In the genomic region with DNA sequence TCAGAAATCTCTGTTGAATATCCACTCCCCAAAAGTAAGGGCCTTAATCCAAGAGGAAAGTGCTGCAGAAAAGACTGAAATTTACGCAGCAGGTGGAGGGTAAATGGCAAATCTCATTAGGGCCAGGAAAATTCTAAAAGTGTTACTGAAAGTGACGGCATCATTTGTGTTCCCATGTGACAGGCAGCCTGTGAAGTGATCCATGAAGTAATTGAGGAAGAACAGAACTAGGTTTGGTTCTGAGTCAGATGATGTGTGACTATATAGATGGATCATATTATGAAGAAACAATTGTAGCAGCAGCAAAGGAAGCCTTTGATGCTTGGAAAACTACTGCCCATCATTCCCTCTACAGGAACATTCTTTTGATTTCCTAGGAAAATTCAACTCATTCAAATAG, we compare ENCODE assay signal across 20 cellular contexts.
DNase-seq lines count a peak whose midpoint lies in the region; ATAC-seq, FAIRE-seq and TF ChIP-seq lines count a peak whose summit lies in the region.
"Had no signal": no experiment of that assay in that cellular context is flagged by ENCODE, and none has a peak within 500 bp of the region (broad histone marks: within the 10 kb centered on the region; RNA-seq: fewer than 3 reads in every experiment).

No MANE protein-coding gene starts in this region.

- H3K27me3 Mint-ChIP-seq in CD4-positive, alpha-beta T cell: peaks cover 12% of the 10 kb centered on the region

- DNase-seq in GM23248: peak; percentile 4
- DNase-seq in GM12878 (ENCODE audit: low read depth, low spot score): peak; percentile 21
- peak; percentile 56 for DNase-seq in kidney epithelial cell (ENCODE audit: low read depth)
- no peak for DNase-seq in urothelium cell line (ENCODE audit: low spot score)
- DNase-seq in posterior vena cava (ENCODE audit: low spot score): no peak
- DNase-seq in adrenal gland: no peak
- DNase-seq in CD4-positive, alpha-beta T cell: no peak
- DNase-seq: AML-193; DMS153; HFFc6; KG1; MV-4-11; NCI-H1694 treated with DMSO at 0.1 percent for 48 hours; NCI-H748 treated with DMSO at 0.1 percent for 48 hours; NK-92 treated with Interleukin-12 subunit alpha and Interleukin-12 subunit beta, amount 100 ng/mL, for 24 hours; OCI-M1; SIG-M5 had no signal

- in situ Hi-C loops in GM23248 (cut with MboI) (loop anchor here (25.0 kb wide), 1 partner anchor 564 kb away; no protein-coding TSS in a partner anchor), GM12878 (cut with MboI) (no loop called here)

- ATAC-seq in GM12878: peak; percentile 76
- no peak for ATAC-seq in CD4-positive, alpha-beta T cell (ENCODE audit: poor library complexity)

- H3K4me3 ChIP-seq in GM23248: no peak overlapping the region
- H3K4me3 ChIP-seq in GM12878: no peak overlapping the region
- H3K4me3 ChIP-seq in kidney epithelial cell (ENCODE audit: low read depth, low read length): no peak overlapping the region
- H3K4me3 ChIP-seq in adrenal gland: no peak overlapping the region

- SMC1A ChIA-PET in GM12878 (lab: Charles Lee; ENCODE audit: uncharacterized antibody, unreplicated experiment): interaction anchor here (0.8 to 1.1 kb wide), 2 partner anchors 79 to 144 kb away, joined by 3 read pairs; no protein-coding TSS in a partner anchor

- H4K20me1 ChIP-seq in GM23248 (ENCODE audit: insufficient read depth) (no peaks in the 10 kb centered on the region), GM12878 (ENCODE audit: control insufficient read depth, insufficient read depth) (no peaks in the 10 kb centered on the region)

- CTCF ChIA-PET in GM12878 (lab: Yijun Ruan, JAX): interaction anchor here (0.6 to 1.6 kb wide), 2 partner anchors 122 to 144 kb away, joined by 3 to 5 read pairs; no protein-coding TSS in a partner anchor
- CTCF ChIA-PET in CD4-positive, alpha-beta T cell (lab: Charles Lee): no interaction called here

- H3K9ac ChIP-seq in GM23248 (no peak overlapping the region), GM12878 (ENCODE audit: control insufficient read depth, insufficient read depth, low read length) (no peak overlapping the region)

- no TSS peak for BruUV-seq in GM12878 (replicated peaks; lab: Mats Ljungman, UMichigan)

- H3K27ac ChIP-seq in GM23248 (no peak overlapping the region), GM12878 (ENCODE audit: control insufficient read depth, insufficient read depth) (no peak overlapping the region), adrenal gland (no peak overlapping the region)
- no peak overlapping the region for H3K27ac ChIP-seq in CD4-positive, alpha-beta T cell (ENCODE audit: low read depth, low read length)
- H3K27ac ChIP-seq: C4-2B, RWPE1 had no signal

- intact Hi-C loops in GM12878 (cut with micrococcal nuclease; ENCODE audit: unreplicated experiment): no loop called here
- intact Hi-C loops in posterior vena cava (cut with DNase I): no loop called here
- intact Hi-C loops in adrenal gland (cut with DNase I): no loop called here
- intact Hi-C loops in CD4-positive, alpha-beta T cell (cut with DNase I, micrococcal nuclease): no loop called here

- no peak overlapping the region for H3K4me2 ChIP-seq in GM23248 (ENCODE audit: unreplicated experiment)
- no peak overlapping the region for H3K4me2 ChIP-seq in GM12878 (ENCODE audit: control insufficient read depth, insufficient read depth)

- H3K36me3 ChIP-seq in GM23248 (ENCODE audit: low read depth) (no peaks in the 10 kb centered on the region), GM12878 (ENCODE audit: control insufficient read depth in 2 of 2, insufficient read depth in 2 of 2, low read length in 1 of 2) (no peaks in the 10 kb centered on the region), kidney epithelial cell (ENCODE audit: control insufficient read depth, insufficient read depth, low read length) (no peaks in the 10 kb centered on the region), adrenal gland (replicated peaks in 1 of 2) (no peaks in the 10 kb centered on the region)

- H2AFZ ChIP-seq in GM23248 (no peak overlapping the region), GM12878 (ENCODE audit: control insufficient read depth, low read depth, low read length) (no peak overlapping the region)

- H3K9me3 ChIP-seq in GM23248 (ENCODE audit: low read depth): no peaks in the 10 kb centered on the region
- no peaks in the 10 kb centered on the region for H3K9me3 ChIP-seq in GM12878 (replicated peaks; ENCODE audit: control insufficient read depth, insufficient read depth, low read length)
- H3K9me3 ChIP-seq in adrenal gland (replicated peaks in 1 of 3): peaks cover 0 to 5% (median 0%) of the 10 kb centered on the region in 3 donors
- no peaks in the 10 kb centered on the region for H3K9me3 ChIP-seq in CD4-positive, alpha-beta T cell (ENCODE audit: control insufficient read depth, low read length)

- WGBS in GM23248 (ENCODE audit: low coverage in 1 of 2, low lambda C conversion rate in 2 of 2, missing lambda C conversion rate in 2 of 2), 2 experiments: 88 to 96% methylated on average over 2 of the region's 2 CpGs
- WGBS in GM12878 (ENCODE audit: insufficient coverage, insufficient replicate concordance, low lambda C conversion rate, missing lambda C conversion rate): 0% methylated on average over 2 of the region's 2 CpGs
- 86 to 90% (median 89%) methylated on average over 2 of the region's 2 CpGs for WGBS in adrenal gland, 4 donors

- H3K9me2 ChIP-seq in GM23248 (ENCODE audit: insufficient read depth): no peaks in the 10 kb centered on the region

- TF ChIP-seq POLR2A in GM12878 (IDR thresholded peaks at IDR 0.05; ENCODE audit: low read depth, low read length): no peak
- no peak for TF ChIP-seq POLR2A in adrenal gland (IDR thresholded peaks at IDR 0.05)

- H3K27me3 ChIP-seq in GM23248 (replicated peaks; ENCODE audit: insufficient read depth): no peaks in the 10 kb centered on the region
- H3K27me3 ChIP-seq in GM12878 (replicated peaks in 1 of 2; ENCODE audit: control insufficient read depth in 2 of 2, insufficient read depth in 2 of 2, low read length in 1 of 2): no peaks in the 10 kb centered on the region
- no peaks in the 10 kb centered on the region for H3K27me3 ChIP-seq in kidney epithelial cell (ENCODE audit: control insufficient read depth, insufficient read depth, low read length)
- no peaks in the 10 kb centered on the region for H3K27me3 ChIP-seq in adrenal gland
- no peaks in the 10 kb centered on the region for H3K27me3 ChIP-seq in CD4-positive, alpha-beta T cell (ENCODE audit: control insufficient read depth, insufficient read depth, low read length)

- RAD21 ChIA-PET in GM12878 (lab: Charles Lee; ENCODE audit: unreplicated experiment): interaction anchor here (2.1 kb wide), 1 partner anchor 145 kb away, joined by 5 read pairs; no protein-coding TSS in a partner anchor

- H3K27ac Mint-ChIP-seq in CD4-positive, alpha-beta T cell: no peak overlapping the region
- H3K27ac Mint-ChIP-seq: HFFc6 had no signal

- H3K4me1 Mint-ChIP-seq in CD4-positive, alpha-beta T cell (ENCODE audit: low read depth): no peaks in the 10 kb centered on the region

- no peaks in the 10 kb centered on the region for H3K4me1 ChIP-seq in GM23248 (ENCODE audit: insufficient read depth)
- H3K4me1 ChIP-seq in GM12878 (ENCODE audit: control insufficient read depth, insufficient read depth, low read length): no peaks in the 10 kb centered on the region
- H3K4me1 ChIP-seq in adrenal gland (replicated peaks in 1 of 2): no peaks in the 10 kb centered on the region

- no peaks in the 10 kb centered on the region for H3F3A ChIP-seq in GM23248 (ENCODE audit: insufficient read depth)

- TF ChIP-seq RAD21 in GM12878 (IDR thresholded peaks at IDR 0.05; ENCODE audit: insufficient read depth, low read depth, low read length): no peak

- H3K4me3 Mint-ChIP-seq in CD4-positive, alpha-beta T cell: no peak overlapping the region
- H3K4me3 Mint-ChIP-seq: HFFc6 had no signal

- POLR2A ChIA-PET in GM12878 (lab: Charles Lee): interaction anchor here (0.7 kb wide), 1 partner anchor 153 kb away, joined by 3 read pairs; no protein-coding TSS in a partner anchor
- POLR2A ChIA-PET in CD4-positive, alpha-beta T cell (lab: Charles Lee): no interaction called here

- no peaks in the 10 kb centered on the region for H3K79me2 ChIP-seq in GM23248 (ENCODE audit: insufficient read depth)
- no peaks in the 10 kb centered on the region for H3K79me2 ChIP-seq in GM12878 (ENCODE audit: control insufficient read depth, insufficient read depth, low read length)

- TF ChIP-seq CTCF in GM12878 (IDR thresholded peaks at IDR 0.05 in 2 of 3, conservative IDR thresholded peaks at IDR 0.05 in 1 of 3; ENCODE audit: control insufficient read depth in 2 of 3, extremely low read depth in 1 of 3, insufficient read depth in 1 of 3, low read depth in 3 of 3, low read length in 3 of 3) (no peak), kidney epithelial cell (IDR thresholded peaks at IDR 0.05; ENCODE audit: insufficient read depth, low read length, poor library complexity, severe bottlenecking) (no peak), adrenal gland (IDR thresholded peaks at IDR 0.05) (no peak)
- no peak for TF ChIP-seq CTCF in CD4-positive, alpha-beta T cell (IDR thresholded peaks at IDR 0.05)

- FAIRE-seq in GM12878 (lab: Jason Lieb, UNC): no peak
- peak; percentile 90 for FAIRE-seq in urothelium cell line (lab: Jason Lieb, UNC)
- FAIRE-seq: H54 had no signal

- TF ChIP-seq EP300 in GM12878 (IDR thresholded peaks at IDR 0.05; ENCODE audit: borderline replicate concordance in 1 of 2, control insufficient read depth in 1 of 2, low read depth in 2 of 2, low read length in 2 of 2): 0 out of 4 replicates have a peak, but pooled peaks of 1 of the 2 experiments have one; percentile 20

- peaks cover 3% of the 10 kb centered on the region for H3K9me3 Mint-ChIP-seq in CD4-positive, alpha-beta T cell
- H3K9me3 Mint-ChIP-seq: HFFc6 had no signal

- no peaks in the 10 kb centered on the region for H3K36me3 Mint-ChIP-seq in CD4-positive, alpha-beta T cell (ENCODE audit: low read depth)

TF ChIP-seq in GM12878, 131 proteins besides CTCF, POLR2A, EP300 and RAD21 (continues in another document):
- TF ChIP-seq BHLHE40 (IDR thresholded peaks at IDR 0.05; ENCODE audit: borderline replicate concordance in 1 of 2, low read depth in 2 of 2, low read length in 1 of 2) (peak in 1 of 2 experiments; percentile 9; a peak in 1 of 4 replicates), STAT3 (IDR thresholded peaks at IDR 0.05; ENCODE audit: low read depth, low read length) (no peak), SMAD1 (IDR thresholded peaks at IDR 0.05; ENCODE audit: low read depth, partially characterized antibody) (no peak), YBX1 (IDR thresholded peaks at IDR 0.05) (no peak), PML (IDR thresholded peaks at IDR 0.05; ENCODE audit: low read length) (no peak), SPI1 (IDR thresholded peaks at IDR 0.05; ENCODE audit: borderline replicate concordance, insufficient read depth, low read depth, low read length) (no peak), CREB1 (IDR thresholded peaks at IDR 0.05; ENCODE audit: low read depth) (no peak), CHD2 (IDR thresholded peaks at IDR 0.05; ENCODE audit: borderline replicate concordance, low read depth, low read length) (no peak)

Comparison
In these comparisons a context has a peak if more than half of its experiments do, and no peak if none do; other contexts are left out.
1. DNase-seq: peak in GM23248 (single experiment), GM12878 (single experiment) and kidney epithelial cell (single experiment); none in urothelium cell line (single experiment), posterior vena cava (single experiment), adrenal gland (0 of 7) and CD4-positive, alpha-beta T cell (0 of 10).